ENCODE assay signal across 1 cellular context in genomic region chr20:41167481-41168253, GRCh38.
TF ChIP-seq lines count a peak whose summit lies in the region.

No MANE protein-coding gene starts in this region.

TF ChIP-seq in WTC11, 78 proteins besides CTCF, POLR2A, EP300 and RAD21 (continued from another document):
- no peak for TF ChIP-seq AFF4 (CRISPR knock-in tag; IDR thresholded peaks at IDR 0.05; ENCODE audit: borderline replicate concordance)
- TF ChIP-seq OVOL2 (CRISPR knock-in tag; IDR thresholded peaks at IDR 0.05; ENCODE audit: borderline replicate concordance), result no peak
- TF ChIP-seq ZNF138 (CRISPR knock-in tag; conservative IDR thresholded peaks at IDR 0.05), result no peak
- no peak for TF ChIP-seq NFYB (CRISPR knock-in tag; conservative IDR thresholded peaks at IDR 0.05; ENCODE audit: low read depth)
- no peak for TF ChIP-seq STAT6 (CRISPR knock-in tag; conservative IDR thresholded peaks at IDR 0.05; ENCODE audit: low read depth)
- TF ChIP-seq TP53 (CRISPR knock-in tag; IDR thresholded peaks at IDR 0.05), result no peak
- TF ChIP-seq SMAD3 (CRISPR knock-in tag; IDR thresholded peaks at IDR 0.05; ENCODE audit: borderline replicate concordance), result no peak
- TF ChIP-seq NR1H2 (CRISPR knock-in tag; IDR thresholded peaks at IDR 0.05), result no peak
